In genomic region chr17:38351412-38352222, GRCh38 we compare ENCODE assay signal across 8 cellular contexts. TPM values are rescaled to one million over a fixed set of nuclear protein-coding genes. Genes with fewer than 3 reads are reported as not detected.
DNase-seq lines count a peak whose midpoint lies in the region; TF ChIP-seq lines count a peak whose summit lies in the region.

SOCS7 (plus strand) TSS chr17:38351844; CDS start chr17:38352053, 209 bp downstream.

- no peak within 1 kb of the TSS for H2AK5ac ChIP-seq in mesendoderm (ENCODE audit: low read length)

- H2BK15ac ChIP-seq in mesendoderm (replicated peaks; ENCODE audit: low read depth): no peak within 1 kb of the TSS

- no peak for TF ChIP-seq CTCF in GM20000 (IDR thresholded peaks at IDR 0.05; ENCODE audit: extremely low read depth, missing control alignments)

- H3K27me3 ChIP-seq in endocrine pancreas (ENCODE audit: control insufficient read depth, insufficient read depth, low read length): no peaks in the 10 kb centered on the region
- no peaks in the 10 kb centered on the region for H3K27me3 ChIP-seq in mesendoderm (ENCODE audit: insufficient read depth, low read length, poor library complexity)

- peak within 1 kb of the TSS; percentile 57 for H3K23ac ChIP-seq in mesendoderm (ENCODE audit: low read length)

- H3K9ac ChIP-seq in endocrine pancreas (ENCODE audit: control insufficient read depth, insufficient read depth, low read length) (peak within 1 kb of the TSS; percentile 85), mesendoderm (ENCODE audit: low read length) (peak within 1 kb of the TSS; percentile 88)

- peaks cover 5% of the 10 kb centered on the region for H3K4me1 ChIP-seq in endocrine pancreas (ENCODE audit: control insufficient read depth, insufficient read depth, low read length)
- H3K4me1 ChIP-seq in mesendoderm (ENCODE audit: control insufficient read depth, low read depth, low read length): peaks cover 9% of the 10 kb centered on the region

- DNase-seq in CMK (ENCODE audit: low read depth) (peak; percentile 63), GM20000 (ENCODE audit: low spot score) (peak; percentile 97), HT-29 (ENCODE audit: low spot score) (peak; percentile 100), mesendoderm (peak; percentile 93)
- peak; percentile 82 for DNase-seq in NK-92 treated with Interleukin-12 subunit alpha and Interleukin-12 subunit beta, amount 100 ng/mL, for 24 hours (lab: John Stamatoyannopoulos, UW)
- DNase-seq in activated CD8-positive, alpha-beta memory T cell treated with anti-CD3 and anti-CD28 coated beads for 4 hours (ENCODE audit: low read depth in 2 of 2): peak; percentile 86 to 88
- DNase-seq in stimulated activated CD8-positive, alpha-beta memory T cell treated with anti-CD3 and anti-CD28 coated beads, Interleukin-12 subunit alpha, Interleukin-12 subunit beta, amount 100 ng/mL, for 4 hours (ENCODE audit: low read depth): peak; percentile 88

- H3K36me3 ChIP-seq in endocrine pancreas (ENCODE audit: control insufficient read depth, insufficient read depth, low read length) (no peaks in the 10 kb centered on the region), mesendoderm (ENCODE audit: control insufficient read depth, insufficient read depth, low read length) (no peaks in the 10 kb centered on the region)

- peak within 1 kb of the TSS; percentile 14 for H3K4me2 ChIP-seq in mesendoderm (ENCODE audit: low read length)

- no peak within 1 kb of the TSS for H4K5ac ChIP-seq in mesendoderm (ENCODE audit: low read length)

- H3K79me2 ChIP-seq in mesendoderm (ENCODE audit: control insufficient read depth, insufficient read depth, low read length): peaks cover 18% of the 10 kb centered on the region

- H3K4me3 ChIP-seq in endocrine pancreas (ENCODE audit: control insufficient read depth, insufficient read depth, low read length): peak within 1 kb of the TSS; percentile 61
- peak within 1 kb of the TSS; percentile 52 for H3K4me3 ChIP-seq in mesendoderm (ENCODE audit: low read length)

- H3K56ac ChIP-seq in mesendoderm (ENCODE audit: low read length): peak within 1 kb of the TSS; percentile 92

- H4K8ac ChIP-seq in mesendoderm (ENCODE audit: low read depth, low read length): no peak within 1 kb of the TSS

- H2BK5ac ChIP-seq in mesendoderm (ENCODE audit: low read length): peak within 1 kb of the TSS; percentile 40

- no peaks in the 10 kb centered on the region for H3K9me3 ChIP-seq in endocrine pancreas (ENCODE audit: control insufficient read depth, low read length)

- H2BK120ac ChIP-seq in mesendoderm (ENCODE audit: low read depth, low read length): no peak within 1 kb of the TSS

- peak within 1 kb of the TSS; percentile 85 for H3K4ac ChIP-seq in mesendoderm (ENCODE audit: low read depth, low read length)

- peak within 1 kb of the TSS; percentile 91 for H3K18ac ChIP-seq in mesendoderm (ENCODE audit: low read length)

- peaks cover 9% of the 10 kb centered on the region for H3K79me1 ChIP-seq in mesendoderm (ENCODE audit: low read length)

- peak within 1 kb of the TSS; percentile 45 for H3K27ac ChIP-seq in mesendoderm (ENCODE audit: low read depth, low read length)

- WGBS in mesendoderm (ENCODE audit: extremely low coverage, insufficient coverage, low lambda C conversion rate): no CpG with 5 or more reads among the region's 84 CpGs

RNA-seq across cellular contexts. Expression of gene SOCS7, which starts in this region (rescaled TPM):
- 28.8 and 36.2 TPM in 2 replicates for total RNA-seq in HT-29 (2014; rRNA removed; shearing (Covaris generic))
- 12.2 TPM for polyA plus RNA-seq in mesendoderm (2013, experiment 1 of 2)
- polyA plus RNA-seq in mesendoderm (2013, experiment 2 of 2): 12.5 TPM

Comparison
In these comparisons a context has a peak if more than half of its experiments do, and no peak if none do; other contexts are left out.
1. Peak in every context shown above with its lines: DNase-seq, H3K4me3 ChIP-seq and H3K27ac ChIP-seq.